ENCODE assay signal across 8 cellular contexts in genomic region chr20:36467076-36467999, GRCh38.
DNase-seq lines count a peak whose midpoint lies in the region; ATAC-seq, FAIRE-seq and TF ChIP-seq lines count a peak whose summit lies in the region.

No MANE protein-coding gene starts in this region.

- TF ChIP-seq CTCF in fibroblast of the aortic adventitia (IDR thresholded peaks at IDR 0.05; ENCODE audit: insufficient read depth, low read length): no peak
- no peak for TF ChIP-seq CTCF in progenitor cell of endocrine pancreas (IDR thresholded peaks at IDR 0.05; ENCODE audit: unreplicated experiment)

- H3K27me3 Mint-ChIP-seq in activated T-cell treated with anti-CD3 and anti-CD28 coated beads, Interleukin-2, amount 50 U/mL, for 72 hours (ENCODE audit: low read depth): no peaks in the 10 kb centered on the region
- no peaks in the 10 kb centered on the region for H3K27me3 Mint-ChIP-seq in progenitor cell of endocrine pancreas

- TF ChIP-seq POLR2A in GM12892 (IDR thresholded peaks at IDR 0.05; ENCODE audit: low read depth, low read length): no peak; the same call in 1 of the 2 replicates

- peak; percentile 51 for FAIRE-seq in GM12892 (lab: Jason Lieb, UNC)

- ATAC-seq in activated T-cell treated with anti-CD3 and anti-CD28 coated beads, Interleukin-2, amount 50 U/mL, for 72 hours (replicated peaks in 1 of 2): peak in 1 of 2 donors; percentile 25
- ATAC-seq in GM19452 (IDR thresholded peaks at IDR 0.05; ENCODE audit: unreplicated experiment) (no peak), HG03565 (IDR thresholded peaks at IDR 0.05; ENCODE audit: unreplicated experiment) (no peak)

- peaks cover 0 to 1% of the 10 kb centered on the region in 2 donors for H3K36me3 Mint-ChIP-seq in activated T-cell treated with anti-CD3 and anti-CD28 coated beads, Interleukin-2, amount 50 U/mL, for 72 hours (ENCODE audit: insufficient read depth in 2 of 2)
- no peaks in the 10 kb centered on the region for H3K36me3 Mint-ChIP-seq in progenitor cell of endocrine pancreas (ENCODE audit: insufficient read depth)

- no peaks in the 10 kb centered on the region for H3K9me3 Mint-ChIP-seq in activated T-cell treated with anti-CD3 and anti-CD28 coated beads, Interleukin-2, amount 50 U/mL, for 72 hours
- H3K9me3 Mint-ChIP-seq in progenitor cell of endocrine pancreas (ENCODE audit: low read depth): no peaks in the 10 kb centered on the region

- H3K27ac Mint-ChIP-seq in activated T-cell treated with anti-CD3 and anti-CD28 coated beads, Interleukin-2, amount 50 U/mL, for 72 hours: peak overlapping the region; percentile 67
- H3K27ac Mint-ChIP-seq in progenitor cell of endocrine pancreas: peak overlapping the region; percentile 20

- H3K4me3 ChIP-seq in fibroblast of the aortic adventitia (ENCODE audit: low read depth, low read length): no peak overlapping the region

- H3K4me3 Mint-ChIP-seq in activated T-cell treated with anti-CD3 and anti-CD28 coated beads, Interleukin-2, amount 50 U/mL, for 72 hours: peak overlapping the region; percentile 67 to 98
- no peak overlapping the region for H3K4me3 Mint-ChIP-seq in progenitor cell of endocrine pancreas (ENCODE audit: low read depth)

- H3K4me1 Mint-ChIP-seq in activated T-cell treated with anti-CD3 and anti-CD28 coated beads, Interleukin-2, amount 50 U/mL, for 72 hours (ENCODE audit: low read depth): peaks cover 75% of the 10 kb centered on the region
- H3K4me1 Mint-ChIP-seq in progenitor cell of endocrine pancreas (ENCODE audit: low read depth): peaks cover 70% of the 10 kb centered on the region

- DNase-seq in GM12892 (ENCODE audit: insufficient read length) (no peak), NCI-H510A treated with DMSO at 0.1 percent for 48 hours (lab: John Stamatoyannopoulos, UW) (peak; percentile 88), fibroblast of the aortic adventitia (ENCODE audit: low read depth) (peak; percentile 79), progenitor cell of endocrine pancreas (ENCODE audit: low spot score, unreplicated experiment) (no peak), germinal center (ENCODE audit: low spot score) (no peak)
- DNase-seq in activated T-cell treated with anti-CD3 and anti-CD28 coated beads, Interleukin-2, amount 50 U/mL, for 72 hours: peak; percentile 30 to 54

Comparison
In these comparisons a context has a peak if more than half of its experiments do, and no peak if none do; other contexts are left out.
1. DNase-seq: peak in NCI-H510A treated with DMSO at 0.1 percent for 48 hours (single experiment), activated T-cell treated with anti-CD3 and anti-CD28 coated beads, Interleukin-2, amount 50 U/mL, for 72 hours (2 of 2) and fibroblast of the aortic adventitia (single experiment); none in GM12892 (single experiment), progenitor cell of endocrine pancreas (single experiment) and germinal center (single experiment).